ENCODE assay signal across 6 cellular contexts in the genomic region with DNA sequence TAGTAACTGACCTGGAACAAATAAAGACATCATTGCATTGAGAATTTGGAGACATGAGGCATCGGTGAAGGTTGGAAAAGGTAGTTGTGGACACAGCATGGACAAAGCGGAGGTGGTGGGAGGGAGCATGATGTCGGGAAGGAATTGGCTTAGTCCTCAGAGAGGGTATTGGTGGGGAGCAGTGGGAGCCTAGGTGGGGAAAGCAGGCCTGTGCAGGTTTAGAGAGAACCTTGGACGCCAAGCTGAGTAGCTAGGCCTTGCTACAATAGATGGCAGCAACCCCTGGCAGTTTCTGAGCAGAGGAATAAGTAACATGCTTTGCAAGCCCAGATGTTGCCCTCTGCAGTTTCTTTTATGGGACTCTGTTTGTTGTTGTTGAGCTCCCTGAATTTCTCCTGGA.
"Had no signal": no experiment of that assay in that cellular context is flagged by ENCODE, and none has a peak within 500 bp of the region (broad histone marks: within the 10 kb centered on the region; RNA-seq: fewer than 3 reads in every experiment).

No MANE protein-coding gene starts in this region.

- H3K4me3 ChIP-seq: GM23248, GM23338, HAP-1 had no signal

- H3K4me2 ChIP-seq: GM23338 had no signal

- H3K9ac ChIP-seq: GM23248 had no signal

- H3K9me3 ChIP-seq: HAP-1 had no signal

- H3K27ac ChIP-seq: GM23248 had no signal

- H3K4me1 ChIP-seq: HAP-1 had no signal

- H2AFZ ChIP-seq: GM23248, GM23338 had no signal

- H3K27ac Mint-ChIP-seq: GM23338, HFFc6 had no signal

- H3K36me3 ChIP-seq: HAP-1 had no signal

- H3K9me3 Mint-ChIP-seq: GM23338 had no signal

- DNase-seq: GM23248, GOT3, HCEC 1CT, HFFc6 had no signal

- H3K4me3 Mint-ChIP-seq: GM23338, HFFc6 had no signal
